Comparison of ENCODE assay signal across 23 cellular contexts in the genomic region with DNA sequence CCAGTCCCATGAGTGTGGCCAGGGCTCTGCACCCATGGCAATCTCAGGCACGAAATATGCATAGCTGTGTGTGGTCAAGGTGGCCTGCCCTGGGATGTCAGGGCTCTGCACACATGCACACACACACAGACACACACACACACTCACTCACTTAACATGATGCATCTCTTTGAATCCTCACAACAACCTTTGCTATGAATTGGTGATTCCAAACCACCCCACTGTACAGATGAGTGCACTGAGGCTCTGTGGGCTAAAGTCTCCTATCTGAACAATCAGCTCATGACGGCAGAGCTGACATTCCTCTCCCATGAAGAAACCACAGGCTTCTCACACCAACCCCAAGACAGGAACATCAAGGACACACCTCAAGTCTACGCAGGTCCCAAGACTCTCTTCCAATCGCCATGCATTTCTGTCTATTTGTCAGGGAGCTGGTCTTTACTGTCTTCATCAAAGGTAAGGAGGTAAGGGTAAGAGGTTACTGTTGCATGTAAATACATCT.
DNase-seq lines count a peak whose midpoint lies in the region; ATAC-seq and TF ChIP-seq lines count a peak whose summit lies in the region.
"Had no signal": no experiment of that assay in that cellular context is flagged by ENCODE, and none has a peak within 500 bp of the region (broad histone marks: within the 10 kb centered on the region; RNA-seq: fewer than 3 reads in every experiment).

No MANE protein-coding gene starts in this region.

- no peaks in the 10 kb centered on the region for H3K9me3 Mint-ChIP-seq in activated naive CD8-positive, alpha-beta T cell treated with anti-CD3 and anti-CD28 coated beads, Interleukin-2, amount 50 U/mL, for 24 hours
- peaks cover 2% of the 10 kb centered on the region for H3K9me3 Mint-ChIP-seq in activated naive CD8-positive, alpha-beta T cell treated with anti-CD3 and anti-CD28 coated beads for 36 hours
- H3K9me3 Mint-ChIP-seq in activated T-helper 2 cell treated with anti-CD3 and anti-CD28 coated beads, Interferon-gamma antibody, Interleukin-2, Interleukin-4, amounts not matched to agents 10 μg/mL and 5 μg/mL and 100 μg/mL, durations not matched to agents 14 hours and 24 hours and 36 hours: peaks cover 4% of the 10 kb centered on the region
- H3K9me3 Mint-ChIP-seq in stimulated activated naive CD8-positive, alpha-beta T cell treated with anti-CD3 and anti-CD28 coated beads, Interleukin-15, amount 100 ng/mL, for 72 hours: no peaks in the 10 kb centered on the region

- DNase-seq in activated naive CD8-positive, alpha-beta T cell treated with anti-CD3 and anti-CD28 coated beads, Interleukin-2, amount 50 U/mL, for 24 hours: no peak
- no peak for DNase-seq in activated naive CD8-positive, alpha-beta T cell treated with anti-CD3 and anti-CD28 coated beads for 36 hours
- no peak for DNase-seq in activated T-helper 2 cell treated with anti-CD3 and anti-CD28 coated beads, Interferon-gamma antibody, Interleukin-2, Interleukin-4, amounts not matched to agents 10 μg/mL and 5 μg/mL and 100 μg/mL, durations not matched to agents 14 hours and 24 hours and 36 hours (ENCODE audit: low spot score)
- peak; percentile 38 for DNase-seq in mesenchymal stem cell
- no peak for DNase-seq in stimulated activated naive CD8-positive, alpha-beta T cell treated with anti-CD3 and anti-CD28 coated beads, Interleukin-15, amount 100 ng/mL, for 72 hours
- no peak for DNase-seq in GM13976 (ENCODE audit: low spot score)
- DNase-seq in upper lobe of right lung: no peak
- no peak for DNase-seq in DMS153 treated with DMSO at 0.1 percent for 48 hours (lab: John Stamatoyannopoulos, UW; ENCODE audit: unreplicated experiment)
- DNase-seq: Caco-2, EL, KBM-7, MV-4-11, NCI-H187, NCI-H2107, NCI-H510A treated with DMSO at 0.1 percent for 48 hours, NCI-H82, PC-3, RPMI8226, SHP77 treated with DMSO at 0.1 percent for 48 hours had no signal

- intact Hi-C loops in activated T-helper 2 cell treated with anti-CD3 and anti-CD28 coated beads, Interferon-gamma antibody, Interleukin-2, Interleukin-4, amounts not matched to agents 10 μg/mL and 5 μg/mL and 100 μg/mL, durations not matched to agents 14 hours and 24 hours and 36 hours (cut with micrococcal nuclease): loop anchor here (5.0 kb wide), 1 partner anchor 105 kb away; no protein-coding TSS in a partner anchor
- intact Hi-C loops in upper lobe of right lung (cut with DNase I): no loop called here

- no peak overlapping the region for H2BK15ac ChIP-seq in mesenchymal stem cell (ENCODE audit: low read depth, poor library complexity, severe bottlenecking)

- H3K4me3 ChIP-seq in mesenchymal stem cell (ENCODE audit: insufficient read depth in 1 of 2, low read depth in 1 of 2, low read length in 2 of 2) (no peak overlapping the region), upper lobe of right lung (no peak overlapping the region)
- H3K4me3 ChIP-seq: GM12878, GM23338 had no signal

- H3K79me1 ChIP-seq in mesenchymal stem cell (replicated peaks; ENCODE audit: low read length, poor library complexity, severe bottlenecking): no peaks in the 10 kb centered on the region

- in situ Hi-C loops in GM13976 (cut with MboI; ENCODE audit: low sequenced_read_pairs, unreplicated experiment): no loop called here

- peak overlapping the region in 1 of 2 experiments; percentile 2 for H3K4ac ChIP-seq in mesenchymal stem cell (ENCODE audit: low read depth in 1 of 2, low read length in 2 of 2)

- H2AK5ac ChIP-seq in mesenchymal stem cell (ENCODE audit: low read length, severe bottlenecking): no peak overlapping the region

- H3K27me3 ChIP-seq in mesenchymal stem cell (ENCODE audit: control insufficient read depth in 1 of 2, insufficient read depth in 1 of 2, low read length in 2 of 2) (peaks cover 11 to 21% of the 10 kb centered on the region in 2 experiments), upper lobe of right lung (no peaks in the 10 kb centered on the region)

- no peak overlapping the region for H3K9ac ChIP-seq in mesenchymal stem cell (ENCODE audit: low read length)

- H3K23ac ChIP-seq in mesenchymal stem cell (ENCODE audit: low read length in 2 of 2): no peak overlapping the region

- H4K8ac ChIP-seq in mesenchymal stem cell (ENCODE audit: low read length): peak overlapping the region; percentile 33

- H2BK120ac ChIP-seq in mesenchymal stem cell (ENCODE audit: low read depth, low read length): no peak overlapping the region

- H3K4me2 ChIP-seq in mesenchymal stem cell (ENCODE audit: low read length, poor library complexity, severe bottlenecking): no peak overlapping the region
- H3K4me2 ChIP-seq: GM23338 had no signal

- H3K27ac ChIP-seq in mesenchymal stem cell (ENCODE audit: low read length, poor library complexity, severe bottlenecking): no peak overlapping the region
- H3K27ac ChIP-seq in upper lobe of right lung: no peak overlapping the region

- no peaks in the 10 kb centered on the region for H3K36me3 ChIP-seq in mesenchymal stem cell (ENCODE audit: control insufficient read depth in 1 of 2, insufficient read depth in 2 of 2, low read depth in 1 of 2, low read length in 2 of 2)
- no peaks in the 10 kb centered on the region for H3K36me3 ChIP-seq in upper lobe of right lung

- H3K9me3 ChIP-seq in mesenchymal stem cell (ENCODE audit: control insufficient read depth, low read length): no peaks in the 10 kb centered on the region
- H3K9me3 ChIP-seq in upper lobe of right lung: no peaks in the 10 kb centered on the region
- H3K9me3 ChIP-seq: Caco-2 had no signal

- H3K18ac ChIP-seq in mesenchymal stem cell (ENCODE audit: low read depth in 1 of 2, low read length in 2 of 2): peak overlapping the region; percentile 34 to 61

- H3K36me3 Mint-ChIP-seq in activated naive CD8-positive, alpha-beta T cell treated with anti-CD3 and anti-CD28 coated beads, Interleukin-2, amount 50 U/mL, for 24 hours (ENCODE audit: low read depth): no peaks in the 10 kb centered on the region
- no peaks in the 10 kb centered on the region for H3K36me3 Mint-ChIP-seq in activated naive CD8-positive, alpha-beta T cell treated with anti-CD3 and anti-CD28 coated beads for 36 hours
- H3K36me3 Mint-ChIP-seq in activated T-helper 2 cell treated with anti-CD3 and anti-CD28 coated beads, Interferon-gamma antibody, Interleukin-2, Interleukin-4, amounts not matched to agents 10 μg/mL and 5 μg/mL and 100 μg/mL, durations not matched to agents 14 hours and 24 hours and 36 hours (ENCODE audit: low read depth): no peaks in the 10 kb centered on the region

- peak overlapping the region; percentile 19 for H4K91ac ChIP-seq in mesenchymal stem cell (ENCODE audit: low read length)

- peak; percentile 30 for ATAC-seq in activated naive CD8-positive, alpha-beta T cell treated with anti-CD3 and anti-CD28 coated beads, Interleukin-2, amount 50 U/mL, for 24 hours
- no peak for ATAC-seq in stimulated activated naive CD8-positive, alpha-beta T cell treated with anti-CD3 and anti-CD28 coated beads, Interleukin-15, amount 100 ng/mL, for 72 hours
- ATAC-seq in upper lobe of right lung: no peak
- ATAC-seq: GM12878, HCT116, PC-3 had no signal

- peak overlapping the region; percentile 7 to 76 for H2BK12ac ChIP-seq in mesenchymal stem cell (ENCODE audit: low read length in 2 of 2)

- H3K4me1 ChIP-seq in mesenchymal stem cell (ENCODE audit: control insufficient read depth, insufficient read depth, low read depth, low read length) (no peaks in the 10 kb centered on the region), upper lobe of right lung (no peaks in the 10 kb centered on the region)
- H3K4me1 ChIP-seq: Caco-2 had no signal

- H3K27ac Mint-ChIP-seq in activated naive CD8-positive, alpha-beta T cell treated with anti-CD3 and anti-CD28 coated beads, Interleukin-2, amount 50 U/mL, for 24 hours: no peak overlapping the region
- no peak overlapping the region for H3K27ac Mint-ChIP-seq in activated naive CD8-positive, alpha-beta T cell treated with anti-CD3 and anti-CD28 coated beads for 36 hours
- H3K27ac Mint-ChIP-seq in activated T-helper 2 cell treated with anti-CD3 and anti-CD28 coated beads, Interferon-gamma antibody, Interleukin-2, Interleukin-4, amounts not matched to agents 10 μg/mL and 5 μg/mL and 100 μg/mL, durations not matched to agents 14 hours and 24 hours and 36 hours: peak overlapping the region; percentile 96
- H3K27ac Mint-ChIP-seq in stimulated activated naive CD8-positive, alpha-beta T cell treated with anti-CD3 and anti-CD28 coated beads, Interleukin-15, amount 100 ng/mL, for 72 hours: peak overlapping the region; percentile 8 to 29
- H3K27ac Mint-ChIP-seq: B cell, GM23338 had no signal

- no peak overlapping the region for H2AFZ ChIP-seq in mesenchymal stem cell (ENCODE audit: low read depth, low read length)
- H2AFZ ChIP-seq: GM23338 had no signal

- no peak overlapping the region for H3K4me3 Mint-ChIP-seq in activated naive CD8-positive, alpha-beta T cell treated with anti-CD3 and anti-CD28 coated beads, Interleukin-2, amount 50 U/mL, for 24 hours
- no peak overlapping the region for H3K4me3 Mint-ChIP-seq in activated naive CD8-positive, alpha-beta T cell treated with anti-CD3 and anti-CD28 coated beads for 36 hours
- peak overlapping the region; percentile 4 for H3K4me3 Mint-ChIP-seq in activated T-helper 2 cell treated with anti-CD3 and anti-CD28 coated beads, Interferon-gamma antibody, Interleukin-2, Interleukin-4, amounts not matched to agents 10 μg/mL and 5 μg/mL and 100 μg/mL, durations not matched to agents 14 hours and 24 hours and 36 hours (ENCODE audit: low read depth)
- no peak overlapping the region for H3K4me3 Mint-ChIP-seq in stimulated activated naive CD8-positive, alpha-beta T cell treated with anti-CD3 and anti-CD28 coated beads, Interleukin-15, amount 100 ng/mL, for 72 hours
- H3K4me3 Mint-ChIP-seq: B cell, GM23338 had no signal

- 74% methylated on average over 2 of the region's 4 CpGs for WGBS in mesenchymal stem cell

- no peak overlapping the region for H2BK5ac ChIP-seq in mesenchymal stem cell (ENCODE audit: low read depth, low read length, poor library complexity, severe bottlenecking)

- peaks cover 3% of the 10 kb centered on the region for H3K27me3 Mint-ChIP-seq in activated naive CD8-positive, alpha-beta T cell treated with anti-CD3 and anti-CD28 coated beads, Interleukin-2, amount 50 U/mL, for 24 hours
- H3K27me3 Mint-ChIP-seq in activated naive CD8-positive, alpha-beta T cell treated with anti-CD3 and anti-CD28 coated beads for 36 hours: no peaks in the 10 kb centered on the region
- no peaks in the 10 kb centered on the region for H3K27me3 Mint-ChIP-seq in activated T-helper 2 cell treated with anti-CD3 and anti-CD28 coated beads, Interferon-gamma antibody, Interleukin-2, Interleukin-4, amounts not matched to agents 10 μg/mL and 5 μg/mL and 100 μg/mL, durations not matched to agents 14 hours and 24 hours and 36 hours (ENCODE audit: low read depth)
- no peaks in the 10 kb centered on the region for H3K27me3 Mint-ChIP-seq in stimulated activated naive CD8-positive, alpha-beta T cell treated with anti-CD3 and anti-CD28 coated beads, Interleukin-15, amount 100 ng/mL, for 72 hours

- H3K4me1 Mint-ChIP-seq in activated naive CD8-positive, alpha-beta T cell treated with anti-CD3 and anti-CD28 coated beads, Interleukin-2, amount 50 U/mL, for 24 hours: peaks cover 18% of the 10 kb centered on the region
- peaks cover 9% of the 10 kb centered on the region for H3K4me1 Mint-ChIP-seq in activated naive CD8-positive, alpha-beta T cell treated with anti-CD3 and anti-CD28 coated beads for 36 hours
- peaks cover 34% of the 10 kb centered on the region for H3K4me1 Mint-ChIP-seq in activated T-helper 2 cell treated with anti-CD3 and anti-CD28 coated beads, Interferon-gamma antibody, Interleukin-2, Interleukin-4, amounts not matched to agents 10 μg/mL and 5 μg/mL and 100 μg/mL, durations not matched to agents 14 hours and 24 hours and 36 hours (ENCODE audit: low read depth)
- H3K4me1 Mint-ChIP-seq in stimulated activated naive CD8-positive, alpha-beta T cell treated with anti-CD3 and anti-CD28 coated beads, Interleukin-15, amount 100 ng/mL, for 72 hours: peaks cover 19% of the 10 kb centered on the region
- H3K4me1 Mint-ChIP-seq: B cell had no signal

- TF ChIP-seq CTCF in GM13976 (IDR thresholded peaks at IDR 0.05; ENCODE audit: borderline replicate concordance, control extremely low read depth, extremely low read depth, insufficient read depth, missing control alignments): no peak
- TF ChIP-seq CTCF in upper lobe of right lung (IDR thresholded peaks at IDR 0.05): no peak

- peak overlapping the region; percentile 39 to 59 for H3K14ac ChIP-seq in mesenchymal stem cell (ENCODE audit: low read length in 2 of 2)

Comparison
In these comparisons a context has a peak if more than half of its experiments do, and no peak if none do; other contexts are left out.
1. H3K27ac Mint-ChIP-seq: peak in activated T-helper 2 cell treated with anti-CD3 and anti-CD28 coated beads, Interferon-gamma antibody, Interleukin-2, Interleukin-4, amounts not matched to agents 10 μg/mL and 5 μg/mL and 100 μg/mL, durations not matched to agents 14 hours and 24 hours and 36 hours (single experiment) and stimulated activated naive CD8-positive, alpha-beta T cell treated with anti-CD3 and anti-CD28 coated beads, Interleukin-15, amount 100 ng/mL, for 72 hours (2 of 2); none in activated naive CD8-positive, alpha-beta T cell treated with anti-CD3 and anti-CD28 coated beads, Interleukin-2, amount 50 U/mL, for 24 hours (single experiment) and activated naive CD8-positive, alpha-beta T cell treated with anti-CD3 and anti-CD28 coated beads for 36 hours (single experiment).